In the genomic region with DNA sequence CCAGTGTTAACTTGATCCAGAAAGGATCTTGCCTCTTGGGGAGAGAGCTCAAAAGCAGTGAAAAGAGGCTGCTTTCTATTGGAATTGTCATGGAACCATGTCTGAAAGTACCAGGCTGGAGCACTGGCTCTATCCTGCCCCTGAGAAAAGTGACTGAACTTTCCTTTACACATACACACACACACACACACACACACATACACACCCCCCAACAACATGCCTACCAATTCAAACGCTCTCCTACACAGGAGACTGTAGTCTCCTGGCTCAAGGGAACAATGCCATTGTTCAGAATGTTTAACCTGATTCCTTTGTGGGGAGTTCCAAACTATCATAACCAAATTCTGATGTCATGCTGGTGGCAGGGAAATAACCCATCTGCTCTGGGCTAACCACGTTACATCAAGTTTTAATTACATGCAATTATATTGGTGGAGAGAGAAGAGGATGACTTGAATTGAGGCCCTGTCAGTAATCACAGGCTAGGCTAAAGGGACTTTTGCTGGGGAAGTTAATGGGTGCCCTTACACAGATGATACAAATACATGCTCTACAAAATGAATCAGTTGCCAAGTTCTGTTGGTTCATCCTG, we compare ENCODE assay signal across 1 cellular context.
TF ChIP-seq lines count a peak whose summit lies in the region.

No MANE protein-coding gene starts in this region.

TF ChIP-seq in HepG2, 621 proteins besides CTCF, POLR2A, EP300 and RAD21 (continued from another document):
- TF ChIP-seq SNAPC4 (CRISPR knock-in tag; IDR thresholded peaks at IDR 0.05), result no peak
- TF ChIP-seq ZNF816 (CRISPR knock-in tag; IDR thresholded peaks at IDR 0.05; ENCODE audit: borderline replicate concordance), result no peak
- TF ChIP-seq ZNF713 (CRISPR knock-in tag; IDR thresholded peaks at IDR 0.05), result no peak
- TF ChIP-seq, protein P1, sequence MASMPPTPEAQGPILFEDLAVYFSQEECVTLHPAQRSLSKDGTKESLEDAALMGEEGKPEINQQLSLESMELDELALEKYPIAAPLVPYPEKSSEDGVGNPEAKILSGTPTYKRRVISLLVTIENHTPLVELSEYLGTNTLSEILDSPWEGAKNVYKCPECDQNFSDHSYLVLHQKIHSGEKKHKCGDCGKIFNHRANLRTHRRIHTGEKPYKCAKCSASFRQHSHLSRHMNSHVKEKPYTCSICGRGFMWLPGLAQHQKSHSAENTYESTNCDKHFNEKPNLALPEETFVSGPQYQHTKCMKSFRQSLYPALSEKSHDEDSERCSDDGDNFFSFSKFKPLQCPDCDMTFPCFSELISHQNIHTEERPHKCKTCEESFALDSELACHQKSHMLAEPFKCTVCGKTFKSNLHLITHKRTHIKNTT (CRISPR knock-in tag; IDR thresholded peaks at IDR 0.05), result no peak
- no peak for TF ChIP-seq ZNF512B (CRISPR knock-in tag; IDR thresholded peaks at IDR 0.05; ENCODE audit: borderline replicate concordance)
- no peak for TF ChIP-seq ARID2 (CRISPR knock-in tag; IDR thresholded peaks at IDR 0.05; ENCODE audit: borderline replicate concordance)
- TF ChIP-seq ARNT2 (CRISPR knock-in tag; IDR thresholded peaks at IDR 0.05; ENCODE audit: low read depth), result no peak
- TF ChIP-seq ZNF777 (CRISPR knock-in tag; IDR thresholded peaks at IDR 0.05), result no peak
- TF ChIP-seq, protein P2, sequence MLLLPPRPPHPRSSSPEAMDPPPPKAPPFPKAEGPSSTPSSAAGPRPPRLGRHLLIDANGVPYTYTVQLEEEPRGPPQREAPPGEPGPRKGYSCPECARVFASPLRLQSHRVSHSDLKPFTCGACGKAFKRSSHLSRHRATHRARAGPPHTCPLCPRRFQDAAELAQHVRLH (CRISPR knock-in tag; IDR thresholded peaks at IDR 0.05; ENCODE audit: borderline replicate concordance, low read depth), result no peak
- TF ChIP-seq ZNF484 (CRISPR knock-in tag; IDR thresholded peaks at IDR 0.05; ENCODE audit: borderline replicate concordance, low read depth), result no peak
- TF ChIP-seq ATF7-NPFF (CRISPR knock-in tag; IDR thresholded peaks at IDR 0.05; ENCODE audit: low read depth), result no peak
